ENCODE assay signal across 19 cellular contexts in genomic region chr2:217839073-217839749, GRCh38.
DNase-seq lines count a peak whose midpoint lies in the region; ATAC-seq, FAIRE-seq and TF ChIP-seq lines count a peak whose summit lies in the region.
"Had no signal": no experiment of that assay in that cellular context is flagged by ENCODE, and none has a peak within 500 bp of the region (broad histone marks: within the 10 kb centered on the region; RNA-seq: fewer than 3 reads in every experiment).

No MANE protein-coding gene starts in this region.

- H3K4me3 ChIP-seq in GM23338 (no peak overlapping the region), dorsolateral prefrontal cortex (peak overlapping the region in 2 of 59 donors; percentile 24 to 34), lower lobe of right lung (no peak overlapping the region), spleen (no peak overlapping the region), small intestine (ENCODE audit: low read depth in 1 of 2, low read length in 2 of 2) (no peak overlapping the region)
- H3K4me3 ChIP-seq: Peyer's patch had no signal

- no peak overlapping the region for H2AFZ ChIP-seq in GM23338

- H3K36me3 Mint-ChIP-seq in GM23338 (ENCODE audit: low read depth) = peaks cover 3% of the 10 kb centered on the region; the same call in 1 of the 3 replicates
- H3K36me3 Mint-ChIP-seq: activated naive CD8-positive, alpha-beta T cell treated with anti-CD3 and anti-CD28 coated beads for 36 hours; CD8-positive, alpha-beta T cell had no signal

- H3K36me3 ChIP-seq in GM23338 (ENCODE audit: insufficient read depth) (no peaks in the 10 kb centered on the region), lower lobe of right lung (peaks cover 55% of the 10 kb centered on the region), spleen (peaks cover 0 to 69% (median 15%) of the 10 kb centered on the region in 6 donors), small intestine (ENCODE audit: control insufficient read depth in 2 of 2, insufficient read depth in 2 of 2, low read length in 2 of 2) (no peaks in the 10 kb centered on the region)

- H3K4me2 ChIP-seq in GM23338 = no peak overlapping the region

- 86 to 94% (median 91%) methylated on average over 7 to 10 of the region's 10 CpGs for WGBS in spleen, 5 donors
- 81 to 88% (median 85%) methylated on average over 9 to 10 of the region's 10 CpGs for WGBS in small intestine, 3 donors

- H3K4me1 Mint-ChIP-seq in GM23338 = peaks cover 20% of the 10 kb centered on the region
- H3K4me1 Mint-ChIP-seq: activated naive CD8-positive, alpha-beta T cell treated with anti-CD3 and anti-CD28 coated beads for 36 hours had no signal

- H4K20me1 ChIP-seq in GM23338 (replicated peaks; ENCODE audit: insufficient read depth) = no peaks in the 10 kb centered on the region

- H3K27ac ChIP-seq in GM23338 (ENCODE audit: low read depth) (no peak overlapping the region), dorsolateral prefrontal cortex (peak overlapping the region in 41 of 59 donors; percentile 1 to 92 (median 68)), lower lobe of right lung (peak overlapping the region; percentile 81), spleen (peak overlapping the region in 5 of 8 donors; percentile 20 to 64 (median 56)), small intestine (ENCODE audit: low read depth in 1 of 2, low read length in 1 of 2) (peak overlapping the region in 1 of 2 donors; percentile 47)

- H3K79me2 ChIP-seq in GM23338 (replicated peaks; ENCODE audit: insufficient read depth) = no peaks in the 10 kb centered on the region

- H3K9me3 Mint-ChIP-seq in GM23338 = no peaks in the 10 kb centered on the region; the same call in 2 of the 3 replicates
- H3K9me3 Mint-ChIP-seq: activated naive CD8-positive, alpha-beta T cell treated with anti-CD3 and anti-CD28 coated beads for 36 hours; activated T-cell treated with anti-CD3 and anti-CD28 coated beads, Interleukin-2, amount 50 U/mL, for 4 hours; CD8-positive, alpha-beta T cell; effector memory CD8-positive, alpha-beta T cell had no signal

- FAIRE-seq in small intestine (lab: Jason Lieb, UNC) = no peak

- intact Hi-C loops in dorsolateral prefrontal cortex (cut with DNase I) (loop anchor here in 1 of 2 donors (2.0 to 5.0 kb wide), 2 partner anchors 18 to 48 kb away; no protein-coding TSS in a partner anchor), lower lobe of right lung (cut with DNase I) (no loop called here), spleen (cut with DNase I; ENCODE audit: low total_unique reads) (no loop called here)

- TF ChIP-seq CTCF in GM23338 (conservative IDR thresholded peaks at IDR 0.05; ENCODE audit: low read depth in 2 of 2) = no peak
- no peak for TF ChIP-seq CTCF in dorsolateral prefrontal cortex (IDR thresholded peaks at IDR 0.05 in 54 of 56, conservative IDR thresholded peaks at IDR 0.05 in 2 of 56; ENCODE audit: low read depth in 1 of 56, partially characterized antibody in 56 of 56)
- TF ChIP-seq CTCF in lower lobe of right lung (IDR thresholded peaks at IDR 0.05) = no peak
- no peak for TF ChIP-seq CTCF in spleen (IDR thresholded peaks at IDR 0.05 in 8 of 11, conservative IDR thresholded peaks at IDR 0.05 in 3 of 11)

- no peak for TF ChIP-seq POLR2A in spleen (IDR thresholded peaks at IDR 0.05)

- H3K4me1 ChIP-seq in GM23338 (ENCODE audit: insufficient read depth) (no peaks in the 10 kb centered on the region), lower lobe of right lung (peaks cover 95% of the 10 kb centered on the region), spleen (peaks cover 0 to 100% (median 26%) of the 10 kb centered on the region in 6 donors), small intestine (ENCODE audit: control insufficient read depth in 2 of 2, insufficient read depth in 1 of 2, low read depth in 1 of 2, low read length in 1 of 2) (no peaks in the 10 kb centered on the region)

- H3K27ac Mint-ChIP-seq in GM23338 = 0 out of 2 replicates have a peak overlapping the region, but pooled peaks have one; percentile 29
- H3K27ac Mint-ChIP-seq: activated naive CD8-positive, alpha-beta T cell treated with anti-CD3 and anti-CD28 coated beads for 36 hours; CD8-positive, alpha-beta T cell; effector memory CD8-positive, alpha-beta T cell had no signal

- DNase-seq in GM23338 (ENCODE audit: low spot score) = no peak
- DNase-seq in dorsolateral prefrontal cortex = no peak
- DNase-seq in lower lobe of right lung = no peak
- no peak for DNase-seq in spleen
- no peak for DNase-seq in small intestine
- DNase-seq in NCI-H446 (lab: John Stamatoyannopoulos, UW) = no peak
- DNase-seq: activated CD4-positive, alpha-beta T cell treated with anti-CD3 and anti-CD28 coated beads, Interleukin-2, amount 50 U/mL, for 48 hours; activated naive CD8-positive, alpha-beta T cell treated with anti-CD3 and anti-CD28 coated beads for 36 hours; activated T-cell treated with anti-CD3 and anti-CD28 coated beads, Interleukin-2, amount 50 U/mL, for 4 hours; CD8-positive, alpha-beta T cell; effector memory CD8-positive, alpha-beta T cell; KBM-7; mammary epithelial cell; NCI-H1105; NCI-H774; Peyer's patch; stimulated activated CD4-positive, alpha-beta T cell treated with anti-CD3 and anti-CD28 coated beads, Interleukin-4, amount 100 ng/mL, for 4 hours had no signal

- H3K27me3 ChIP-seq in GM23338 (ENCODE audit: insufficient read depth) = no peaks in the 10 kb centered on the region
- no peaks in the 10 kb centered on the region for H3K27me3 ChIP-seq in dorsolateral prefrontal cortex
- H3K27me3 ChIP-seq in lower lobe of right lung (ENCODE audit: low read depth) = no peaks in the 10 kb centered on the region
- no peaks in the 10 kb centered on the region for H3K27me3 ChIP-seq in spleen (replicated peaks in 1 of 7)
- H3K27me3 ChIP-seq in small intestine (ENCODE audit: control insufficient read depth in 2 of 2, insufficient read depth in 2 of 2, low read length in 2 of 2) = no peaks in the 10 kb centered on the region
- H3K27me3 ChIP-seq: Peyer's patch had no signal

- ATAC-seq in GM23338 (no peak), lower lobe of right lung (no peak), SK-N-SH treated with all-trans-retinoic acid at 6 μM for 48 hours (no peak), GM21528 (IDR thresholded peaks at IDR 0.05; ENCODE audit: low FRiP score, unreplicated experiment) (no peak)
- ATAC-seq: activated T-cell treated with anti-CD3 and anti-CD28 coated beads, Interleukin-2, amount 50 U/mL, for 4 hours; CD8-positive, alpha-beta T cell; effector memory CD8-positive, alpha-beta T cell had no signal

- H3K27me3 Mint-ChIP-seq in GM23338 (ENCODE audit: insufficient read depth, low read depth, poor library complexity) = peaks cover 9% of the 10 kb centered on the region
- H3K27me3 Mint-ChIP-seq: activated naive CD8-positive, alpha-beta T cell treated with anti-CD3 and anti-CD28 coated beads for 36 hours had no signal

- H3F3A ChIP-seq in GM23338 (replicated peaks; ENCODE audit: low read depth) = no peaks in the 10 kb centered on the region

- H3K9me2 ChIP-seq in GM23338 (ENCODE audit: insufficient read depth) = 0 out of 2 replicates have a peak, but pooled peaks cover 6% of the 10 kb centered on the region

- H3K9me3 ChIP-seq in lower lobe of right lung = no peaks in the 10 kb centered on the region
- peaks cover 0 to 3% (median under 1%) of the 10 kb centered on the region in 8 donors for H3K9me3 ChIP-seq in spleen
- H3K9me3 ChIP-seq in small intestine (ENCODE audit: control insufficient read depth, low read depth) = no peaks in the 10 kb centered on the region
- H3K9me3 ChIP-seq: Peyer's patch had no signal

- no peak overlapping the region for H3K4me3 Mint-ChIP-seq in GM23338
- H3K4me3 Mint-ChIP-seq: activated naive CD8-positive, alpha-beta T cell treated with anti-CD3 and anti-CD28 coated beads for 36 hours; activated T-cell treated with anti-CD3 and anti-CD28 coated beads, Interleukin-2, amount 50 U/mL, for 4 hours; CD8-positive, alpha-beta T cell; effector memory CD8-positive, alpha-beta T cell had no signal

TF ChIP-seq in GM23338, 12 proteins besides CTCF, POLR2A, EP300 and RAD21 (continues in another document):
- TF ChIP-seq EZH2 (IDR thresholded peaks at IDR 0.05; ENCODE audit: low read depth, unreplicated experiment) (no peak), JUNB (IDR thresholded peaks at IDR 0.05; ENCODE audit: unreplicated experiment) (no peak), ZNF114 (CRISPR knock-in tag; IDR thresholded peaks at IDR 0.05) (no peak), STAT1 (IDR thresholded peaks at IDR 0.05; ENCODE audit: unreplicated experiment) (no peak), CREB1 (CRISPR knock-in tag; IDR thresholded peaks at IDR 0.05; ENCODE audit: low read depth) (no peak), NANOG (IDR thresholded peaks at IDR 0.05; ENCODE audit: borderline replicate concordance) (no peak), EZH2phosphoT487 (IDR thresholded peaks at IDR 0.05; ENCODE audit: unreplicated experiment) (no peak)

TF ChIP-seq in SK-N-SH treated with all-trans-retinoic acid at 6 μM for 48 hours, 23 proteins besides CTCF, POLR2A, EP300 and RAD21:
- TF ChIP-seq ZFP30 (CRISPR knock-in tag; IDR thresholded peaks at IDR 0.05) (no peak), CSDC2 (CRISPR knock-in tag; IDR thresholded peaks at IDR 0.05) (no peak), TCF4 (CRISPR knock-in tag; IDR thresholded peaks at IDR 0.05; ENCODE audit: borderline replicate concordance) (no peak), CSRNP3 (CRISPR knock-in tag; IDR thresholded peaks at IDR 0.05) (no peak), ZNF70 (CRISPR knock-in tag; IDR thresholded peaks at IDR 0.05) (no peak)
